ENCODE assay signal across 22 cellular contexts in genomic region chr16:81562926-81563325, GRCh38.
"Had no signal": no experiment of that assay in that cellular context is flagged by ENCODE, and none has a peak within 500 bp of the region (broad histone marks: within the 10 kb centered on the region; RNA-seq: fewer than 3 reads in every experiment).

No MANE protein-coding gene starts in this region.

- H3K27me3 Mint-ChIP-seq: naive thymus-derived CD4-positive, alpha-beta T cell; natural killer cell treated with Interleukin-12 subunit alpha and Interleukin-12 subunit beta and Interleukin-15 and Interleukin-18, amount 100 ng/mL, for 72 hours; stimulated activated memory B cell treated with anti-CD40 and anti-IgM and Interleukin-4, amounts not matched to agents 10 μg/mL and 1 μg/mL and 100 μg/mL, for 72 hours; stimulated activated naive CD8-positive, alpha-beta T cell treated with anti-CD3 and anti-CD28 coated beads, Interleukin-15, amount 100 ng/mL, for 72 hours; type B pancreatic cell had no signal

- H3K4me3 ChIP-seq: left lung, lung, mucosa of descending colon, ovary, sigmoid colon, spleen, tibial nerve, vagina had no signal

- H3K36me3 ChIP-seq: ovary, sigmoid colon, tibial nerve, vagina had no signal

- ATAC-seq: left colon; left lung; mucosa of descending colon; naive thymus-derived CD4-positive, alpha-beta T cell; natural killer cell treated with Interleukin-12 subunit alpha and Interleukin-12 subunit beta and Interleukin-15 and Interleukin-18, amount 100 ng/mL, for 72 hours; right cardiac atrium; stimulated activated memory B cell treated with anti-CD40 and anti-IgM and Interleukin-4, amounts not matched to agents 10 μg/mL and 1 μg/mL and 100 μg/mL, for 72 hours; stimulated activated naive CD8-positive, alpha-beta T cell treated with anti-CD3 and anti-CD28 coated beads, Interleukin-15, amount 100 ng/mL, for 72 hours had no signal

- H3K36me3 Mint-ChIP-seq: natural killer cell treated with Interleukin-12 subunit alpha and Interleukin-12 subunit beta and Interleukin-15 and Interleukin-18, amount 100 ng/mL, for 72 hours; type B pancreatic cell had no signal

- H3K9me3 Mint-ChIP-seq: natural killer cell treated with Interleukin-12 subunit alpha and Interleukin-12 subunit beta and Interleukin-15 and Interleukin-18, amount 100 ng/mL, for 72 hours; stimulated activated memory B cell treated with anti-CD40 and anti-IgM and Interleukin-4, amounts not matched to agents 10 μg/mL and 1 μg/mL and 100 μg/mL, for 72 hours; stimulated activated naive CD8-positive, alpha-beta T cell treated with anti-CD3 and anti-CD28 coated beads, Interleukin-15, amount 100 ng/mL, for 72 hours; type B pancreatic cell had no signal

- H3K9me3 ChIP-seq: left lung, mucosa of descending colon, ovary, sigmoid colon, spleen, tibial nerve, vagina had no signal

- H3K27ac Mint-ChIP-seq: natural killer cell treated with Interleukin-12 subunit alpha and Interleukin-12 subunit beta and Interleukin-15 and Interleukin-18, amount 100 ng/mL, for 72 hours; progenitor cell of endocrine pancreas; stimulated activated memory B cell treated with anti-CD40 and anti-IgM and Interleukin-4, amounts not matched to agents 10 μg/mL and 1 μg/mL and 100 μg/mL, for 72 hours; type B pancreatic cell had no signal

- DNase-seq: hippocampal formation; left colon; left lung; midbrain; naive thymus-derived CD4-positive, alpha-beta T cell; ovary; retina; right cardiac atrium; sigmoid colon; small intestine; spleen; stimulated activated CD4-positive, alpha-beta T cell treated with anti-CD3 and anti-CD28 coated beads, Interleukin-4, amount 100 ng/mL, for 24 hours; stimulated activated naive CD4-positive, alpha-beta T cell treated with Interleukin-2 at 50 U/mL for 16 hours; stimulated activated naive CD8-positive, alpha-beta T cell treated with anti-CD3 and anti-CD28 coated beads, Interleukin-15, amount 100 ng/mL, for 72 hours had no signal

- H3K4me3 Mint-ChIP-seq: naive thymus-derived CD4-positive, alpha-beta T cell; natural killer cell treated with Interleukin-12 subunit alpha and Interleukin-12 subunit beta and Interleukin-15 and Interleukin-18, amount 100 ng/mL, for 72 hours; stimulated activated memory B cell treated with anti-CD40 and anti-IgM and Interleukin-4, amounts not matched to agents 10 μg/mL and 1 μg/mL and 100 μg/mL, for 72 hours; stimulated activated naive CD8-positive, alpha-beta T cell treated with anti-CD3 and anti-CD28 coated beads, Interleukin-15, amount 100 ng/mL, for 72 hours; type B pancreatic cell had no signal

- H3K27me3 ChIP-seq: left lung, ovary, sigmoid colon, spleen, tibial nerve, vagina had no signal

- H3K27ac ChIP-seq: left lung, ovary, sigmoid colon, spleen, tibial nerve, vagina had no signal
